ENCODE assay signal across 20 cellular contexts in the genomic region with DNA sequence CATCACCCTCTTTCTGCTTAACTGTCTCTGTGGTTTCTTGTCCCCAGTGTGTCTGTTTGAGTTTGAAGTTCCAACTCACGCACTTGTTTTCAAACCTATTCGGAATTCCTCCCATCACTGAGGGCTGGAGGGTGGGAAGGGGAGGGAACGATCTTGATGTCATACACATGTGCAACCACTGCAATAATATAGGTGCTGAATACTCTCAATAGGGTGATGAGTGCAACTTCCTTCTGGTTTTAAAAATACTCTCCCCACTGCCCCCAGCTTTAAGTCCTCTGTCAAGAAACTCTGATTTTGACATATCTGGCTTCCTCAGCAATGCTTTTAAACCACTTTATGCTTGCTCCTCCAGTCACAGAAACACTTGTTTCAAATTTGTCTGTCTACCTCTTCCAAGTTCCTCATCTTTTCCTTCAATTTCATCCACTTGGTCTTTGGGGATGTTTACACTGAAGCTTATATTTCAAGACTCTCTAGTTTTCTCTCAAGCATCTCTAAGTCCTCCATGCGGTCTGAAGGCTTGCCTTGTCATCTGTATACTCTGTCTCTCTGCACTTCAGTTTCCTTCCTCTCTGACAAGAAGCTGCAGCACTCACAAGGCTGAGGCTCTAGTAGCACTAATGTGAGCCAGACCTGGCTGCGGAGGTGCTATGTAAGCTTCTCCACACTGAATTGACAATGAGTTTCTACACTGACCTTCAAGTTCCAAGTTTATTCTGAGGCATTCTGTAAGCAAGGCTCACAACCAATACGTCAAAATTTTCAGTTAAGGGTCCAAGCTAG.
DNase-seq lines count a peak whose midpoint lies in the region; ATAC-seq, FAIRE-seq and TF ChIP-seq lines count a peak whose summit lies in the region.
"Had no signal": no experiment of that assay in that cellular context is flagged by ENCODE, and none has a peak within 500 bp of the region (broad histone marks: within the 10 kb centered on the region; RNA-seq: fewer than 3 reads in every experiment).

No MANE protein-coding gene starts in this region.

- no peaks in the 10 kb centered on the region for H3K4me1 Mint-ChIP-seq in neural progenitor cell

- peaks cover 6% of the 10 kb centered on the region for H3K36me3 Mint-ChIP-seq in neural progenitor cell

- DNase-seq in K562 (ENCODE audit: extremely low read depth in 1 of 4, low spot score in 3 of 4) (no peak), neural progenitor cell (ENCODE audit: low spot score) (peak; percentile 7), NCI-H2171 treated with DMSO at 0.1 percent for 48 hours (lab: John Stamatoyannopoulos, UW) (no peak), heart right ventricle (no peak), hepatocyte (ENCODE audit: low spot score) (no peak)
- DNase-seq: activated naive CD4-positive, alpha-beta T cell treated with Interleukin-2 at 50 U/mL for 16 hours; amygdala; CD4-positive, alpha-beta T cell; GM23248; head of caudate nucleus; NCI-H2107; NCI-H510A treated with DMSO at 0.1 percent for 48 hours; small intestine; stimulated activated naive CD4-positive, alpha-beta T cell had no signal

- H3K79me2 ChIP-seq in K562 (ENCODE audit: control insufficient read depth, insufficient read depth, low read length), result no peaks in the 10 kb centered on the region
- H3K79me2 ChIP-seq in neural progenitor cell (ENCODE audit: low read depth), result no peaks in the 10 kb centered on the region
- H3K79me2 ChIP-seq in hepatocyte, result no peaks in the 10 kb centered on the region

- H3K4me1 ChIP-seq in K562 (replicated peaks in 1 of 2; ENCODE audit: control insufficient read depth in 2 of 2, insufficient read depth in 2 of 2, low read length in 2 of 2) (no peaks in the 10 kb centered on the region; a peak in 1 of 5 replicates), neural progenitor cell (no peaks in the 10 kb centered on the region), heart right ventricle (peaks cover 0 to 10% (median 0%) of the 10 kb centered on the region in 9 donors), hepatocyte (ENCODE audit: insufficient read depth) (peaks cover 10% of the 10 kb centered on the region)
- H3K4me1 ChIP-seq: tibial nerve had no signal

- WGBS in K562 (ENCODE audit: insufficient coverage, low coverage, missing lambda C conversion rate), result 44% methylated on average over 6 of the region's 6 CpGs
- 56 to 69% methylated on average over 6 of the region's 6 CpGs for WGBS in heart right ventricle, 2 donors
- WGBS in hepatocyte (ENCODE audit: low lambda C conversion rate, missing lambda C conversion rate), result 73% methylated on average over 6 of the region's 6 CpGs

- TF ChIP-seq CTCF in K562 (IDR thresholded peaks at IDR 0.05 in 2 of 3, conservative IDR thresholded peaks at IDR 0.05 in 1 of 3; ENCODE audit: insufficient read depth in 2 of 3, low read depth in 1 of 3, low read length in 3 of 3) (no peak), neural progenitor cell (IDR thresholded peaks at IDR 0.05) (no peak), heart right ventricle (IDR thresholded peaks at IDR 0.05) (no peak), hepatocyte (IDR thresholded peaks at IDR 0.05; ENCODE audit: poor library complexity) (no peak)

- no peak for TF ChIP-seq EP300 in K562 (IDR thresholded peaks at IDR 0.05; ENCODE audit: low read length)

- no peaks in the 10 kb centered on the region for H3F3A ChIP-seq in neural progenitor cell (ENCODE audit: low read depth)

- FAIRE-seq in K562 (lab: Jason Lieb, UNC), result no peak
- FAIRE-seq: RCC 7860, small intestine had no signal

- no peak overlapping the region for H3K27ac Mint-ChIP-seq in neural progenitor cell
- H3K27ac Mint-ChIP-seq: CD4-positive, alpha-beta T cell; dendritic cell treated with granulocyte-macrophage colony-stimulating factor and Interleukin-4, amounts not matched to agents 40 ng/mL and 50 ng/mL, for 4 days had no signal

- TF ChIP-seq POLR2A in K562 (conservative IDR thresholded peaks at IDR 0.05), result no peak

- H3K9ac ChIP-seq in K562 (ENCODE audit: insufficient read depth in 1 of 2, low read depth in 2 of 2, low read length in 2 of 2), result no peak overlapping the region
- no peak overlapping the region for H3K9ac ChIP-seq in neural progenitor cell
- H3K9ac ChIP-seq: GM23248 had no signal

- H3K27me3 ChIP-seq in K562 (ENCODE audit: control insufficient read depth in 2 of 2, insufficient read depth in 2 of 2, low read length in 2 of 2), result no peaks in the 10 kb centered on the region
- no peaks in the 10 kb centered on the region for H3K27me3 ChIP-seq in neural progenitor cell
- no peaks in the 10 kb centered on the region for H3K27me3 ChIP-seq in heart right ventricle
- H3K27me3 ChIP-seq in hepatocyte, result no peaks in the 10 kb centered on the region
- H3K27me3 ChIP-seq: SJSA1, tibial nerve had no signal

- H3K9me3 ChIP-seq in K562 (replicated peaks; ENCODE audit: control insufficient read depth, insufficient read depth, low read depth, low read length) (no peaks in the 10 kb centered on the region), neural progenitor cell (ENCODE audit: low read depth) (no peaks in the 10 kb centered on the region), heart right ventricle (peaks cover 0 to 6% (median 0%) of the 10 kb centered on the region in 11 donors), hepatocyte (ENCODE audit: low read depth) (no peaks in the 10 kb centered on the region)
- H3K9me3 ChIP-seq: SJSA1, tibial nerve had no signal

- H3K4me2 ChIP-seq in K562 (ENCODE audit: insufficient read depth, low read length), result no peak overlapping the region
- no peak overlapping the region for H3K4me2 ChIP-seq in neural progenitor cell
- H3K4me2 ChIP-seq in hepatocyte, result no peak overlapping the region

- H3K27ac ChIP-seq in K562 (ENCODE audit: extremely low read depth, low read depth, low read length) (no peak overlapping the region), neural progenitor cell (no peak overlapping the region), heart right ventricle (no peak overlapping the region), hepatocyte (no peak overlapping the region)
- H3K27ac ChIP-seq: GM23248, SJSA1, tibial nerve had no signal

- H3K36me3 ChIP-seq in K562 (ENCODE audit: control insufficient read depth, insufficient read depth, low read length) (no peaks in the 10 kb centered on the region), neural progenitor cell (no peaks in the 10 kb centered on the region), heart right ventricle (no peaks in the 10 kb centered on the region), hepatocyte (replicated peaks; ENCODE audit: insufficient read depth, low read depth) (no peaks in the 10 kb centered on the region)
- H3K36me3 ChIP-seq: SJSA1, tibial nerve had no signal

- no peaks in the 10 kb centered on the region for H3K27me3 Mint-ChIP-seq in neural progenitor cell (ENCODE audit: insufficient read depth, low read depth)
- H3K27me3 Mint-ChIP-seq: CD4-positive, alpha-beta T cell; dendritic cell treated with granulocyte-macrophage colony-stimulating factor and Interleukin-4, amounts not matched to agents 40 ng/mL and 50 ng/mL, for 4 days had no signal

- POLR2A ChIA-PET in K562 (lab: Yijun Ruan, JAX), result interaction anchor here (0.9 kb wide), 1 partner anchor 15 kb away, joined by 3 read pairs; no protein-coding TSS in a partner anchor

- intact Hi-C loops in K562 (cut with micrococcal nuclease) (no loop called here), heart right ventricle (cut with DNase I) (no loop called here)

- no peak for TF ChIP-seq RAD21 in K562 (CRISPR knock-in tag; conservative IDR thresholded peaks at IDR 0.05 in 1 of 2, IDR thresholded peaks at IDR 0.05 in 1 of 2)

- H2AFZ ChIP-seq in K562 (ENCODE audit: low read depth, low read length) (peak overlapping the region; percentile 7; the same call in 1 of the 2 replicates), neural progenitor cell (replicated peaks) (no peak overlapping the region), hepatocyte (no peak overlapping the region)
- H2AFZ ChIP-seq: GM23248 had no signal

- peak; percentile 77 for ATAC-seq in GM18867 (IDR thresholded peaks at IDR 0.05; ENCODE audit: unreplicated experiment)
- ATAC-seq in HG03039 (IDR thresholded peaks at IDR 0.05; ENCODE audit: unreplicated experiment), result peak; percentile 65
- peak; percentile 53 for ATAC-seq in K562
- ATAC-seq in heart right ventricle, result no peak

- BruUV-seq in K562 (replicated peaks; lab: Mats Ljungman, UMichigan), result no TSS peak

- H4K20me1 ChIP-seq in K562 (replicated peaks; ENCODE audit: control insufficient read depth, insufficient read depth, low read length) (no peaks in the 10 kb centered on the region), neural progenitor cell (ENCODE audit: low read depth) (no peaks in the 10 kb centered on the region), hepatocyte (ENCODE audit: insufficient read depth, poor library complexity, severe bottlenecking) (no peaks in the 10 kb centered on the region)

- H3K9me2 ChIP-seq in hepatocyte (replicated peaks; ENCODE audit: insufficient read depth), result no peaks in the 10 kb centered on the region

- no peaks in the 10 kb centered on the region for H3K9me1 ChIP-seq in K562 (ENCODE audit: control insufficient read depth, insufficient read depth, low read length)

- H3K9me3 Mint-ChIP-seq in neural progenitor cell, result no peaks in the 10 kb centered on the region

- CTCF ChIA-PET in K562 (lab: Yijun Ruan, JAX; ENCODE audit: low intra/inter-chr PET ratio), result no interaction called here

- no peak overlapping the region for H3K4me3 Mint-ChIP-seq in neural progenitor cell
- H3K4me3 Mint-ChIP-seq: CD4-positive, alpha-beta T cell; dendritic cell treated with granulocyte-macrophage colony-stimulating factor and Interleukin-4, amounts not matched to agents 40 ng/mL and 50 ng/mL, for 4 days had no signal

- H3K4me3 ChIP-seq in K562 (no peak overlapping the region), neural progenitor cell (no peak overlapping the region), heart right ventricle (no peak overlapping the region), hepatocyte (no peak overlapping the region)
- H3K4me3 ChIP-seq: GM23248, SJSA1, tibial nerve had no signal

- in situ Hi-C loops in K562 (cut with MboI), result no loop called here

TF ChIP-seq in K562, 482 proteins besides CTCF, POLR2A, EP300 and RAD21 (continues in another document):
- TF ChIP-seq, protein P1, sequence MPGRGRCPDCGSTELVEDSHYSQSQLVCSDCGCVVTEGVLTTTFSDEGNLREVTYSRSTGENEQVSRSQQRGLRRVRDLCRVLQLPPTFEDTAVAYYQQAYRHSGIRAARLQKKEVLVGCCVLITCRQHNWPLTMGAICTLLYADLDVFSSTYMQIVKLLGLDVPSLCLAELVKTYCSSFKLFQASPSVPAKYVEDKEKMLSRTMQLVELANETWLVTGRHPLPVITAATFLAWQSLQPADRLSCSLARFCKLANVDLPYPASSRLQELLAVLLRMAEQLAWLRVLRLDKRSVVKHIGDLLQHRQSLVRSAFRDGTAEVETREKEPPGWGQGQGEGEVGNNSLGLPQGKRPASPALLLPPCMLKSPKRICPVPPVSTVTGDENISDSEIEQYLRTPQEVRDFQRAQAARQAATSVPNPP (IDR thresholded peaks at IDR 0.05; ENCODE audit: borderline replicate concordance, insufficient read depth, insufficient read length), result no peak

Comparison
In these comparisons a context has a peak if more than half of its experiments do, and no peak if none do; other contexts are left out.
1. ATAC-seq: peak in GM18867 (single experiment), HG03039 (single experiment) and K562 (single experiment); none in heart right ventricle (0 of 8).